ENCODE assay signal across 8 cellular contexts in the genomic region with DNA sequence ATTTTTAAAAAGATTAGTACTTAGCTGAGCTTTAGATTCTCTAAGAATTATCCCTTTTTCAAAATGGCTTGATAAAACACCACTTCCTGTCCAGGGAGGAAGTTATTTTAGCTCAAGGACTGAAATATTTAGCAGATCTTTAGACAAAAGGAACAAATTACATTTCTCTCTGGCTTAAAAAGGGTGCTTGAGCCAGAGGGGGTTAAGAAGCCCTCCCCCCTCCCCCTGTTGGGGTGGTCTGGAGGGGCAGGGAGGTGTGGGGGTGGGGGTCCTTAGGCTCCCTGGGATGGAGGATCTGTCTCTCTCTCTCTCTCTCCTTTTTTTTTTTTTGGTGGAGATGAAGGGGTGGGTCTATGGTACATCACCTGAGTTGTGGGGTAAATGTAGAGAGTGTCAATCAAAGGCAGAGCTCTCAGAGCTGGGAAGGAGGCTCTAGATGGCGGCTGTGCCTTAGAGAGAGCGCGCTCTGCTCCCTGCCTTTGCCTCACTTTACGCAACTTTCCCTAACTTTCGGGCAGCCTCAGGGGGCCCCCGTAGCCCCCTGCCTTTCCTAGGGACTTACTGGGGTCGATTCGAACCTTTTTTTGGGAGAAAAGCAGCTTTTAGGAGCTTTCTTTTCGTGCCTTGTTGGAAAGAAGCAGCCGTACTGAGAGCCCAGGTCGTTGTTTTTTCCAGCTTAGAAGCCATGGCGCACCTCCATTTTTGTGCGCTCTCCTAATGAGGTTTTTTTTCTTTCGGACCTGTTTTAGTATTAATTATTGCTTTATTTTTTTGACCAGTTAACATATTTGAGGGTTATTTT. TPM values are rescaled to one million over a fixed set of nuclear protein-coding genes. Genes with fewer than 3 reads are reported as not detected.
DNase-seq lines count a peak whose midpoint lies in the region; ATAC-seq and TF ChIP-seq lines count a peak whose summit lies in the region.

TSS of gene CHD2 (plus strand) at position 415 of the 802 bp plus-strand sequence. CDS start 914 bp downstream, outside the sequence.

- H3K36me3 Mint-ChIP-seq in activated naive CD8-positive, alpha-beta T cell treated with anti-CD3 and anti-CD28 coated beads, Interleukin-2, amount 50 U/mL, for 24 hours (ENCODE audit: low read depth): peaks cover 72% of the 10 kb centered on the region

- H3K36me3 ChIP-seq in trophoblast cell (ENCODE audit: control insufficient read depth in 1 of 2, insufficient read depth in 2 of 2, low read length in 2 of 2): peaks cover 0 to 1% of the 10 kb centered on the region in 2 experiments

- no peaks in the 10 kb centered on the region for H3K27me3 Mint-ChIP-seq in activated naive CD8-positive, alpha-beta T cell treated with anti-CD3 and anti-CD28 coated beads, Interleukin-2, amount 50 U/mL, for 24 hours

- H2AK5ac ChIP-seq in trophoblast cell (ENCODE audit: low read length): peak within 1 kb of the TSS; percentile 98

- peaks cover 6% of the 10 kb centered on the region for H3K79me1 ChIP-seq in trophoblast cell (ENCODE audit: low read length)

- peak within 1 kb of the TSS; percentile 99 for H3K4ac ChIP-seq in trophoblast cell (ENCODE audit: low read depth, low read length)

- no peaks in the 10 kb centered on the region for H3K27me3 ChIP-seq in trophoblast cell (ENCODE audit: insufficient read depth, low read length)

- H3K79me2 ChIP-seq in trophoblast cell (ENCODE audit: control insufficient read depth, insufficient read depth, low read length, poor library complexity): peaks cover 4% of the 10 kb centered on the region

- peak within 1 kb of the TSS; percentile 96 for H4K8ac ChIP-seq in trophoblast cell (ENCODE audit: low read depth, low read length)

- H3K23ac ChIP-seq in trophoblast cell (ENCODE audit: low read length): no peak within 1 kb of the TSS

- ATAC-seq in HG02759 (IDR thresholded peaks at IDR 0.05; ENCODE audit: unreplicated experiment): peak; percentile 66
- ATAC-seq in activated naive CD8-positive, alpha-beta T cell treated with anti-CD3 and anti-CD28 coated beads, Interleukin-2, amount 50 U/mL, for 24 hours: peak; percentile 82

- H4K91ac ChIP-seq in trophoblast cell (ENCODE audit: low read depth, low read length): peak within 1 kb of the TSS; percentile 97

- H3K14ac ChIP-seq in trophoblast cell (ENCODE audit: low read length): peak within 1 kb of the TSS; percentile 100

- H3K4me1 ChIP-seq in trophoblast cell (ENCODE audit: control insufficient read depth in 1 of 2, insufficient read depth in 2 of 2, low read length in 2 of 2): peaks cover 0 to 2% of the 10 kb centered on the region in 2 experiments

- H3K27ac Mint-ChIP-seq in activated naive CD8-positive, alpha-beta T cell treated with anti-CD3 and anti-CD28 coated beads, Interleukin-2, amount 50 U/mL, for 24 hours: peak within 1 kb of the TSS; percentile 98

- H3K4me2 ChIP-seq in trophoblast cell (ENCODE audit: low read length): peak within 1 kb of the TSS; percentile 64

- H3K4me1 Mint-ChIP-seq in activated naive CD8-positive, alpha-beta T cell treated with anti-CD3 and anti-CD28 coated beads, Interleukin-2, amount 50 U/mL, for 24 hours: peaks cover 60% of the 10 kb centered on the region

- H3K4me3 ChIP-seq in trophoblast cell (ENCODE audit: low read depth, low read length): peak within 1 kb of the TSS; percentile 79

- peak within 1 kb of the TSS; percentile 100 for H2BK5ac ChIP-seq in trophoblast cell (ENCODE audit: low read depth, low read length, poor library complexity)

- DNase-seq in GM13976 (ENCODE audit: low spot score) (peak; percentile 76), NCI-H1105 treated with DMSO at 0.1 percent for 48 hours (lab: John Stamatoyannopoulos, UW) (peak; percentile 82), SKM-1 treated with dmso at 0.1 percent for 144 hours (lab: John Stamatoyannopoulos, UW; ENCODE audit: unreplicated experiment) (peak; percentile 84), cardiac septum (ENCODE audit: low spot score) (peak; percentile 84), trophoblast cell (peak; percentile 66 to 88), epidermal melanocyte (ENCODE audit: insufficient read length, low spot score) (no peak)
- peak; percentile 69 for DNase-seq in activated naive CD8-positive, alpha-beta T cell treated with anti-CD3 and anti-CD28 coated beads, Interleukin-2, amount 50 U/mL, for 24 hours

- no CpG with 5 or more reads among the region's 14 CpGs for WGBS in trophoblast cell (ENCODE audit: extremely low coverage, insufficient coverage, insufficient read length)

- intact Hi-C loops in cardiac septum (cut with DNase I): loop anchor here (1.0 kb wide), 1 partner anchor 14 kb away; no protein-coding TSS in a partner anchor

- H4K12ac ChIP-seq in trophoblast cell (ENCODE audit: low read depth, low read length): peak within 1 kb of the TSS; percentile 99

- H3K27ac ChIP-seq in trophoblast cell (ENCODE audit: low read depth, low read length): peak within 1 kb of the TSS; percentile 100

- in situ Hi-C loops in GM13976 (cut with MboI; ENCODE audit: low sequenced_read_pairs, unreplicated experiment): no loop called here

- H3K18ac ChIP-seq in trophoblast cell (ENCODE audit: low read length): peak within 1 kb of the TSS; percentile 95

- H3K9me3 Mint-ChIP-seq in activated naive CD8-positive, alpha-beta T cell treated with anti-CD3 and anti-CD28 coated beads, Interleukin-2, amount 50 U/mL, for 24 hours: peaks cover 18% of the 10 kb centered on the region

- TF ChIP-seq CTCF in GM13976 (IDR thresholded peaks at IDR 0.05; ENCODE audit: borderline replicate concordance, control extremely low read depth, extremely low read depth, insufficient read depth, missing control alignments): no peak

- no peaks in the 10 kb centered on the region for H3K9me3 ChIP-seq in trophoblast cell (ENCODE audit: insufficient read depth, low read depth, low read length)

- no peak within 1 kb of the TSS for H2AFZ ChIP-seq in trophoblast cell (ENCODE audit: insufficient read depth, low read length, poor library complexity)

- H3K9ac ChIP-seq in trophoblast cell (ENCODE audit: low read length): peak within 1 kb of the TSS; percentile 99

- H3K4me3 Mint-ChIP-seq in activated naive CD8-positive, alpha-beta T cell treated with anti-CD3 and anti-CD28 coated beads, Interleukin-2, amount 50 U/mL, for 24 hours: peak within 1 kb of the TSS; percentile 90

- peak within 1 kb of the TSS; percentile 99 for H2BK120ac ChIP-seq in trophoblast cell (ENCODE audit: insufficient read depth, low read length, poor library complexity)

- H2BK12ac ChIP-seq in trophoblast cell (ENCODE audit: low read length): no peak within 1 kb of the TSS

RNA-seq across cellular contexts. Expression of gene CHD2, which starts in this region (rescaled TPM):
- total RNA-seq in cardiac septum: 59.5 TPM
- polyA plus RNA-seq in trophoblast cell (2013): 98.2 and 104 TPM in 2 replicates
